In the genomic region with DNA sequence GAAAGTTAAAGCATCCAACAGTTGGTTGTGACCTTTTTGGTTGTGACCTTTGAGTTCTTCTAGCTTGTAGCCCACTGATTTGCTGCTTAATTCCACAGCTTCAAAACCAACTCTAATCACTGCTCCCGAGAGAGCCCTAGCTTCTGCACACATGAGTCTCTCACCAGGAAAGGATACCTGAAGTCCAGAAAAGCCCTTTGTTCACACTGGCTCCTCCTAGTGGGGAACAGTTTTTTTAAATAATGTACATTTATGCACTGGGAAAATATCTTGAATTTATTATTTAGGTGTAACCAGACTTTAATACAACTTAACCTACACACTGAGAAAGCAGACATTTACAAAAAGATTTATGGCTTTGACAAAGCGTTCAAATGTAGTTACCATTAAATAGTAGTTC, we compare ENCODE assay signal across 13 cellular contexts.
DNase-seq lines count a peak whose midpoint lies in the region; ATAC-seq, FAIRE-seq and TF ChIP-seq lines count a peak whose summit lies in the region.
"Had no signal": no experiment of that assay in that cellular context is flagged by ENCODE, and none has a peak within 500 bp of the region (broad histone marks: within the 10 kb centered on the region; RNA-seq: fewer than 3 reads in every experiment).

No MANE protein-coding gene starts in this region.

- in situ Hi-C loops in KBM-7 (cut with MboI; ENCODE audit: low pct_unique_long_range_greater_than_20kb, low sequenced_read_pairs) (no loop called here), HepG2 (cut with HindIII; ENCODE audit: extremely low pct_ligation_motif_present, low pct_unique_long_range_greater_than_20kb) (no loop called here)

- H3K27ac Mint-ChIP-seq in WTC11: no peak overlapping the region
- no peak overlapping the region for H3K27ac Mint-ChIP-seq in CD8-positive, alpha-beta memory T cell
- H3K27ac Mint-ChIP-seq: stimulated activated effector memory CD8-positive, alpha-beta T cell treated with anti-CD3 and anti-CD28 coated beads, Interleukin-12 subunit alpha, Interleukin-12 subunit beta, amount 100 ng/mL, for 72 hours had no signal

- POLR2A ChIA-PET in WTC11 (lab: Charles Lee) (no interaction called here), HepG2 (lab: Yijun Ruan, JAX) (no interaction called here)
- POLR2A ChIA-PET in CD8-positive, alpha-beta memory T cell (lab: Charles Lee): no interaction called here

- H3K9me3 Mint-ChIP-seq in WTC11: no peaks in the 10 kb centered on the region
- no peaks in the 10 kb centered on the region for H3K9me3 Mint-ChIP-seq in CD8-positive, alpha-beta memory T cell
- H3K9me3 Mint-ChIP-seq: stimulated activated effector memory CD8-positive, alpha-beta T cell treated with anti-CD3 and anti-CD28 coated beads, Interleukin-12 subunit alpha, Interleukin-12 subunit beta, amount 100 ng/mL, for 72 hours had no signal

- WGBS in HepG2 (ENCODE audit: low lambda C conversion rate): 47% methylated on average over 2 of the region's 2 CpGs

- H4K20me1 ChIP-seq in DOHH2 (ENCODE audit: control insufficient read depth, insufficient read depth, low read depth, low read length) (no peaks in the 10 kb centered on the region), HepG2 (ENCODE audit: insufficient read depth, low read length) (no peaks in the 10 kb centered on the region)

- no peak for TF ChIP-seq EP300 in HepG2 (IDR thresholded peaks at IDR 0.05; ENCODE audit: low read depth in 2 of 2, low read length in 2 of 2)
- TF ChIP-seq EP300 in HepG2 (CRISPR knock-in tag; IDR thresholded peaks at IDR 0.05; ENCODE audit: borderline replicate concordance): no peak

- ATAC-seq in WTC11: peak; percentile 46; the same call in 1 of the 2 replicates
- ATAC-seq in HepG2: peak; percentile 71
- ATAC-seq in GM18517 (IDR thresholded peaks at IDR 0.05; ENCODE audit: unreplicated experiment): no peak
- no peak for ATAC-seq in GM19328 (IDR thresholded peaks at IDR 0.05; ENCODE audit: unreplicated experiment)
- ATAC-seq: stimulated activated effector memory CD8-positive, alpha-beta T cell treated with anti-CD3 and anti-CD28 coated beads, Interleukin-12 subunit alpha, Interleukin-12 subunit beta, amount 100 ng/mL, for 72 hours had no signal

- H3K4me2 ChIP-seq in DOHH2 (ENCODE audit: low read length) (no peak overlapping the region), HepG2 (ENCODE audit: low read depth, low read length) (no peak overlapping the region)

- H3F3A ChIP-seq in DOHH2 (ENCODE audit: control insufficient read depth, insufficient read depth): no peaks in the 10 kb centered on the region

- H3K9me3 ChIP-seq in DOHH2 (ENCODE audit: control insufficient read depth, insufficient read depth, low read length) (no peaks in the 10 kb centered on the region), HepG2 (ENCODE audit: low read length) (no peaks in the 10 kb centered on the region)
- H3K9me3 ChIP-seq in CD8-positive, alpha-beta memory T cell (ENCODE audit: low read length): no peaks in the 10 kb centered on the region

- H3K36me3 Mint-ChIP-seq in WTC11: no peaks in the 10 kb centered on the region
- H3K36me3 Mint-ChIP-seq in CD8-positive, alpha-beta memory T cell: no peaks in the 10 kb centered on the region
- H3K36me3 Mint-ChIP-seq: stimulated activated effector memory CD8-positive, alpha-beta T cell treated with anti-CD3 and anti-CD28 coated beads, Interleukin-12 subunit alpha, Interleukin-12 subunit beta, amount 100 ng/mL, for 72 hours had no signal

- no peak overlapping the region for H3K27ac ChIP-seq in DOHH2 (ENCODE audit: low read depth, low read length)
- H3K27ac ChIP-seq in HepG2 (ENCODE audit: extremely low read length, insufficient read depth, low read length): no peak overlapping the region
- no peak overlapping the region for H3K27ac ChIP-seq in CD8-positive, alpha-beta memory T cell (ENCODE audit: low read depth, low read length)
- H3K27ac ChIP-seq: SK-N-MC had no signal

- no peak overlapping the region for H3K4me3 Mint-ChIP-seq in WTC11
- no peak overlapping the region for H3K4me3 Mint-ChIP-seq in CD8-positive, alpha-beta memory T cell
- H3K4me3 Mint-ChIP-seq: stimulated activated effector memory CD8-positive, alpha-beta T cell treated with anti-CD3 and anti-CD28 coated beads, Interleukin-12 subunit alpha, Interleukin-12 subunit beta, amount 100 ng/mL, for 72 hours had no signal

- intact Hi-C loops in HepG2 (cut with micrococcal nuclease; ENCODE audit: unreplicated experiment): loop anchor here (5.0 kb wide), 1 partner anchor 214 kb away; a partner anchor contains a TSS
- intact Hi-C loops in head of caudate nucleus (cut with DNase I): no loop called here

- H3K79me2 ChIP-seq in DOHH2 (ENCODE audit: control insufficient read depth, low read length) (no peaks in the 10 kb centered on the region), HepG2 (ENCODE audit: insufficient read depth, low read length) (no peaks in the 10 kb centered on the region)

- no peak overlapping the region for H3K4me3 ChIP-seq in DOHH2 (ENCODE audit: low read length)
- H3K4me3 ChIP-seq in HepG2 (replicated peaks in 1 of 3; ENCODE audit: insufficient read depth in 1 of 3, low read depth in 2 of 3, low read length in 3 of 3): no peak overlapping the region
- no peak overlapping the region for H3K4me3 ChIP-seq in CD8-positive, alpha-beta memory T cell (ENCODE audit: low read length)
- H3K4me3 ChIP-seq: SK-N-MC had no signal

- no TSS peak for BruUV-seq in HepG2 (replicated peaks; lab: Mats Ljungman, UMichigan)

- no peak for TF ChIP-seq POLR2A in HepG2 (IDR thresholded peaks at IDR 0.05; ENCODE audit: insufficient read depth in 1 of 2, low read depth in 2 of 2, low read length in 2 of 2)

- TF ChIP-seq CTCF in DOHH2 (IDR thresholded peaks at IDR 0.05; ENCODE audit: low read depth, low read length, poor library complexity, severe bottlenecking) (peak; percentile 57), WTC11 (IDR thresholded peaks at IDR 0.05) (no peak), HepG2 (CRISPR knock-in tag; IDR thresholded peaks at IDR 0.05) (peak; percentile 35)

- no peaks in the 10 kb centered on the region for H3K4me1 ChIP-seq in DOHH2 (ENCODE audit: control insufficient read depth, low read length)
- H3K4me1 ChIP-seq in HepG2 (ENCODE audit: insufficient read depth, low read length): no peaks in the 10 kb centered on the region
- H3K4me1 ChIP-seq in CD8-positive, alpha-beta memory T cell (ENCODE audit: insufficient read depth, low read length): no peaks in the 10 kb centered on the region

- no peaks in the 10 kb centered on the region for H3K27me3 Mint-ChIP-seq in WTC11 (ENCODE audit: low read depth)
- H3K27me3 Mint-ChIP-seq in CD8-positive, alpha-beta memory T cell: peaks cover 3 to 29% of the 10 kb centered on the region in 2 donors

- no peak for FAIRE-seq in HepG2 (lab: Jason Lieb, UNC)

- no peak overlapping the region for H2AFZ ChIP-seq in HepG2 (ENCODE audit: low read length)

- no peaks in the 10 kb centered on the region for H3K4me1 Mint-ChIP-seq in WTC11
- H3K4me1 Mint-ChIP-seq in CD8-positive, alpha-beta memory T cell: no peaks in the 10 kb centered on the region
- H3K4me1 Mint-ChIP-seq: stimulated activated effector memory CD8-positive, alpha-beta T cell treated with anti-CD3 and anti-CD28 coated beads, Interleukin-12 subunit alpha, Interleukin-12 subunit beta, amount 100 ng/mL, for 72 hours had no signal

- H3K36me3 ChIP-seq in DOHH2 (ENCODE audit: control insufficient read depth, low read length): no peaks in the 10 kb centered on the region
- H3K36me3 ChIP-seq in HepG2 (replicated peaks in 1 of 2; ENCODE audit: control insufficient read depth in 1 of 2, insufficient read depth in 2 of 2, low read length in 2 of 2): no peaks in the 10 kb centered on the region
- no peaks in the 10 kb centered on the region for H3K36me3 ChIP-seq in CD8-positive, alpha-beta memory T cell (ENCODE audit: insufficient read depth, low read length)

- no peak for TF ChIP-seq RAD21 in HepG2 (CRISPR knock-in tag; IDR thresholded peaks at IDR 0.05)

- H3K9ac ChIP-seq in HepG2 (ENCODE audit: insufficient read depth, low read depth, low read length): no peak overlapping the region

- no peaks in the 10 kb centered on the region; the same call in 1 of the 2 replicates for H3K27me3 ChIP-seq in DOHH2 (ENCODE audit: control insufficient read depth, low read length)
- H3K27me3 ChIP-seq in HepG2 (ENCODE audit: control insufficient read depth in 1 of 2, insufficient read depth in 2 of 2, low read length in 2 of 2): no peaks in the 10 kb centered on the region
- H3K27me3 ChIP-seq in CD8-positive, alpha-beta memory T cell (ENCODE audit: insufficient read depth, low read length, poor library complexity, severe bottlenecking): peaks cover 4% of the 10 kb centered on the region

- CTCF ChIA-PET in WTC11 (lab: Charles Lee): interaction anchor here (0.6 to 1.5 kb wide), 6 partner anchors 9 to 588 kb away, joined by 3 to 6 read pairs (median 4); no protein-coding TSS in a partner anchor
- CTCF ChIA-PET in HepG2 (lab: Yijun Ruan, JAX; ENCODE audit: low intra/inter-chr PET ratio, low total read pairs): no interaction called here
- CTCF ChIA-PET in CD8-positive, alpha-beta memory T cell (lab: Charles Lee): no interaction called here

- no peaks in the 10 kb centered on the region for H3K9me2 ChIP-seq in DOHH2 (replicated peaks; ENCODE audit: control insufficient read depth, low read length)

- peak; percentile 3 for DNase-seq in KBM-7
- no peak for DNase-seq in WTC11 (ENCODE audit: low spot score)
- DNase-seq in HepG2 (ENCODE audit: low spot score): peak; percentile 29
- no peak for DNase-seq in head of caudate nucleus
- DNase-seq in CD8-positive, alpha-beta memory T cell: no peak
- DNase-seq: activated CD8-positive, alpha-beta memory T cell treated with anti-CD3 and anti-CD28 coated beads for 24 hours; amygdala; midbrain had no signal

TF ChIP-seq in WTC11, 78 proteins besides CTCF, POLR2A, EP300 and RAD21 (continues in another document):
- TF ChIP-seq TCF7 (CRISPR knock-in tag; IDR thresholded peaks at IDR 0.05; ENCODE audit: low read depth) (no peak), SP1 (CRISPR knock-in tag; conservative IDR thresholded peaks at IDR 0.05) (no peak), ELF4 (CRISPR knock-in tag; IDR thresholded peaks at IDR 0.05; ENCODE audit: low read depth) (no peak)

TF ChIP-seq in HepG2, 621 proteins besides CTCF, POLR2A, EP300 and RAD21:
- peak; percentile 41 for TF ChIP-seq STAG1 (CRISPR knock-in tag; IDR thresholded peaks at IDR 0.05)
- no peak for TF ChIP-seq CHCHD3 (CRISPR knock-in tag; IDR thresholded peaks at IDR 0.05)

Comparison
In these comparisons a context has a peak if more than half of its experiments do, and no peak if none do; other contexts are left out.
1. DNase-seq: peak in KBM-7 (single experiment) and HepG2 (single experiment); none in WTC11 (single experiment), head of caudate nucleus (0 of 42) and CD8-positive, alpha-beta memory T cell (0 of 5).
2. ATAC-seq: peak in WTC11 (single experiment) and HepG2 (single experiment); none in GM18517 (single experiment) and GM19328 (single experiment).